Comparison of ENCODE assay signal across 8 cellular contexts in the genomic region with DNA sequence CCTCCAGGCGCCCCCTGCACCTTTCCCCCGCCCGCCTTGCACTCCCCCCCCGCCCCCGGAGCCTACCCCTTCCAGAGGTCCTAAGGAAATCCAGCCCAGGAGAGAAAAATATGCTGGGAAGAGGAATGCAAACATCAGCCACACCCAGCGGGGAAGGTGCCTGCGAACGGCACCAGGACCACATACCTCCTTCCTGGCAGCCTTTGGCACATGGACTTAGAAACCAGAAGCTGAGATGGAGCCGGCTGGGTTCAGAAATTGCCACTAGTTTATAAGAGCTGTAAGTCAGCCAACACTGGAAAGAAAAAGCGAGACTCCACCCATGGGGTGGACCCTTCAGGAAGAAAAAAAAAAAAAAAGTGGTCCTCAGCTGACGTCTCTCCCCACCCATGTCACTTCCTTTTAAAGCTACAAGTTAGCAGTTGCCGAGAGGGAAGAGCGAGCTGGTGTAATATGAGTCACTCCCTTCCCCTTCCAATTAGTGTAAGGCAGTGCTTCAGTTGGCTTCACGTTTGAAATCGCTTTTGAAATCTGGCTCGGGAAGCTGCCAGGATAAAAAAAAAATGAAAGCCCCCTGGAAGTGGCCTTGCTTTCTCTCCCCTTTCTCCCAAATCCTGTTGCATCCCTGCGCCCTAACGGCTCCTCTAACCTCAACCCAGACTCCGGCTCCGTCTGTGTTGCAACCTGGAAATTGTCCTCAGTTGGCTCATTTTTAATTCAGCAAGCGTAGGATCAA. TPM values are rescaled to one million over a fixed set of nuclear protein-coding genes. Genes with fewer than 3 reads are reported as not detected.
DNase-seq lines count a peak whose midpoint lies in the region; ATAC-seq and TF ChIP-seq lines count a peak whose summit lies in the region.

A gene with protein sequence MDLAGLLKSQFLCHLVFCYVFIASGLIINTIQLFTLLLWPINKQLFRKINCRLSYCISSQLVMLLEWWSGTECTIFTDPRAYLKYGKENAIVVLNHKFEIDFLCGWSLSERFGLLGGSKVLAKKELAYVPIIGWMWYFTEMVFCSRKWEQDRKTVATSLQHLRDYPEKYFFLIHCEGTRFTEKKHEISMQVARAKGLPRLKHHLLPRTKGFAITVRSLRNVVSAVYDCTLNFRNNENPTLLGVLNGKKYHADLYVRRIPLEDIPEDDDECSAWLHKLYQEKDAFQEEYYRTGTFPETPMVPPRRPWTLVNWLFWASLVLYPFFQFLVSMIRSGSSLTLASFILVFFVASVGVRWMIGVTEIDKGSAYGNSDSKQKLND (minus strand): TSS at position 310 of the 736 bp plus-strand sequence. CDS start 41,848 bp downstream, outside the sequence.

- TF ChIP-seq POLR2A in thyroid gland (IDR thresholded peaks at IDR 0.05), result peak in 1 of 2 donors; percentile 69

- no peaks in the 10 kb centered on the region for H3K9me3 Mint-ChIP-seq in activated naive CD4-positive, alpha-beta T cell treated with anti-CD3 and anti-CD28 coated beads, Interleukin-2, amount 50 U/mL, for 72 hours

- peak within 1 kb of the TSS; percentile 75 for H3K9ac ChIP-seq in SK-N-MC (ENCODE audit: insufficient read length)

- peaks cover 0 to 5% of the 10 kb centered on the region in 2 donors for H3K36me3 Mint-ChIP-seq in activated naive CD4-positive, alpha-beta T cell treated with anti-CD3 and anti-CD28 coated beads, Interleukin-2, amount 50 U/mL, for 72 hours

- CTCF ChIA-PET in HEK293 (lab: Yijun Ruan, JAX), result interaction anchor here (0.6 to 2.1 kb wide), 7 partner anchors 55 to 343 kb away, joined by 3 to 11 read pairs (median 4); no protein-coding TSS in a partner anchor

- H3K27me3 ChIP-seq in thyroid gland, result no peaks in the 10 kb centered on the region

- peak within 1 kb of the TSS; percentile 87 to 97 for H3K27ac Mint-ChIP-seq in activated naive CD4-positive, alpha-beta T cell treated with anti-CD3 and anti-CD28 coated beads, Interleukin-2, amount 50 U/mL, for 72 hours

- H3K4me3 ChIP-seq in HEK293 (ENCODE audit: low read depth, low read length), result peak within 1 kb of the TSS; percentile 50
- peak within 1 kb of the TSS; percentile 92 for H3K4me3 ChIP-seq in SK-N-MC
- peak within 1 kb of the TSS in 2 of 3 donors; percentile 34 to 44 for H3K4me3 ChIP-seq in thyroid gland (replicated peaks in 1 of 3)

- H3K9me3 ChIP-seq in HEK293 (ENCODE audit: control insufficient read depth, insufficient read depth, low read depth, low read length), result no peaks in the 10 kb centered on the region
- H3K9me3 ChIP-seq in SK-N-MC (ENCODE audit: low read depth, low read length), result no peaks in the 10 kb centered on the region
- no peaks in the 10 kb centered on the region for H3K9me3 ChIP-seq in thyroid gland

- peak; percentile 90 for DNase-seq in GM04504 (ENCODE audit: low read depth)
- peak; percentile 98 for DNase-seq in MV-4-11 (lab: John Stamatoyannopoulos, UW)
- peak; percentile 94 for DNase-seq in SK-N-MC (ENCODE audit: low read depth, low spot score)
- DNase-seq in activated naive CD4-positive, alpha-beta T cell treated with anti-CD3 and anti-CD28 coated beads, Interleukin-2, amount 50 U/mL, for 72 hours (ENCODE audit: low spot score in 2 of 2), result peak; percentile 51 to 69
- peak; percentile 92 for DNase-seq in glomerular endothelial cell (ENCODE audit: extremely low read depth, low read depth, low spot score)
- DNase-seq in omental fat pad (ENCODE audit: low spot score), result peak; percentile 38
- DNase-seq in thyroid gland, result peak; percentile 64 to 75

- H3K27ac ChIP-seq in HEK293 (ENCODE audit: extremely low read depth, low read depth, low read length) (peak within 1 kb of the TSS; percentile 37), SK-N-MC (peak within 1 kb of the TSS; percentile 91), thyroid gland (peak within 1 kb of the TSS; percentile 45 to 89 (median 76))

- intact Hi-C loops in thyroid gland (cut with DNase I), result no loop called here

- WGBS in thyroid gland, 2 donors, result 1% methylated on average over 17 to 18 of the region's 21 CpGs

- H3K36me3 ChIP-seq in HEK293 (ENCODE audit: control insufficient read depth in 2 of 2, insufficient read depth in 1 of 2, low read length in 2 of 2) (no peaks in the 10 kb centered on the region), SK-N-MC (ENCODE audit: insufficient read depth, low read length) (0 out of 2 replicates have a peak, but pooled peaks cover 3% of the 10 kb centered on the region), thyroid gland (no peaks in the 10 kb centered on the region)

- H3K4me1 ChIP-seq in HEK293 (ENCODE audit: control insufficient read depth, insufficient read depth, low read length), result peaks cover 9% of the 10 kb centered on the region; the same call in 1 of the 2 replicates
- H3K4me1 ChIP-seq in thyroid gland, result peaks cover 0 to 8% of the 10 kb centered on the region in 2 donors

- peak; percentile 98 to 99 for ATAC-seq in activated naive CD4-positive, alpha-beta T cell treated with anti-CD3 and anti-CD28 coated beads, Interleukin-2, amount 50 U/mL, for 72 hours
- peak; percentile 97 for ATAC-seq in omental fat pad (ENCODE audit: low FRiP score)

- no peak for TF ChIP-seq CTCF in HEK293 (tag by site-specific recombination; IDR thresholded peaks at IDR 0.05)
- no peak for TF ChIP-seq CTCF in omental fat pad (IDR thresholded peaks at IDR 0.05)
- no peak for TF ChIP-seq CTCF in thyroid gland (IDR thresholded peaks at IDR 0.05)

- POLR2A ChIA-PET in HEK293 (lab: Yijun Ruan, JAX), result interaction anchor here (0.6 to 2.4 kb wide), 20 partner anchors 8 to 541 kb away, joined by 3 to 20 read pairs (median 4); a partner anchor contains a TSS

TF ChIP-seq in HEK293, 187 proteins besides CTCF, POLR2A, EP300 and RAD21 (continues in another document):
- TF ChIP-seq KLF1 (tag by site-specific recombination; IDR thresholded peaks at IDR 0.05) (peak; percentile 68), ZSCAN23 (tag by site-specific recombination; IDR thresholded peaks at IDR 0.05) (no peak), ZNF701 (tag by site-specific recombination; IDR thresholded peaks at IDR 0.05) (no peak), EGR2 (tag by site-specific recombination; IDR thresholded peaks at IDR 0.05; ENCODE audit: low read depth) (no peak), HOXA7 (CRISPR knock-in tag; IDR thresholded peaks at IDR 0.05; ENCODE audit: borderline replicate concordance) (no peak)
- TF ChIP-seq, protein P1, sequence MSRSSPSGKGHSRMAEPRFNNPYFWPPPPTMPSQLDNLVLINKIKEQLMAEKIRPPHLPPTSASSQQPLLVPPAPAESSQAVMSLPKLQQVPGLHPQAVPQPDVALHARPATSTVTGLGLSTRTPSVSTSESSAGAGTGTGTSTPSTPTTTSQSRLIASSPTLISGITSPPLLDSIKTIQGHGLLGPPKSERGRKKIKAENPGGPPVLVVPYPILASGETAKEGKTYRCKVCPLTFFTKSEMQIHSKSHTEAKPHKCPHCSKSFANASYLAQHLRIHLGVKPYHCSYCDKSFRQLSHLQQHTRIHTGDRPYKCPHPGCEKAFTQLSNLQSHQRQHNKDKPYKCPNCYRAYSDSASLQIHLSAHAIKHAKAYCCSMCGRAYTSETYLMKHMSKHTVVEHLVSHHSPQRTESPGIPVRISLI (tag by site-specific recombination; IDR thresholded peaks at IDR 0.05), result peak; percentile 99
- TF ChIP-seq, protein P2, sequence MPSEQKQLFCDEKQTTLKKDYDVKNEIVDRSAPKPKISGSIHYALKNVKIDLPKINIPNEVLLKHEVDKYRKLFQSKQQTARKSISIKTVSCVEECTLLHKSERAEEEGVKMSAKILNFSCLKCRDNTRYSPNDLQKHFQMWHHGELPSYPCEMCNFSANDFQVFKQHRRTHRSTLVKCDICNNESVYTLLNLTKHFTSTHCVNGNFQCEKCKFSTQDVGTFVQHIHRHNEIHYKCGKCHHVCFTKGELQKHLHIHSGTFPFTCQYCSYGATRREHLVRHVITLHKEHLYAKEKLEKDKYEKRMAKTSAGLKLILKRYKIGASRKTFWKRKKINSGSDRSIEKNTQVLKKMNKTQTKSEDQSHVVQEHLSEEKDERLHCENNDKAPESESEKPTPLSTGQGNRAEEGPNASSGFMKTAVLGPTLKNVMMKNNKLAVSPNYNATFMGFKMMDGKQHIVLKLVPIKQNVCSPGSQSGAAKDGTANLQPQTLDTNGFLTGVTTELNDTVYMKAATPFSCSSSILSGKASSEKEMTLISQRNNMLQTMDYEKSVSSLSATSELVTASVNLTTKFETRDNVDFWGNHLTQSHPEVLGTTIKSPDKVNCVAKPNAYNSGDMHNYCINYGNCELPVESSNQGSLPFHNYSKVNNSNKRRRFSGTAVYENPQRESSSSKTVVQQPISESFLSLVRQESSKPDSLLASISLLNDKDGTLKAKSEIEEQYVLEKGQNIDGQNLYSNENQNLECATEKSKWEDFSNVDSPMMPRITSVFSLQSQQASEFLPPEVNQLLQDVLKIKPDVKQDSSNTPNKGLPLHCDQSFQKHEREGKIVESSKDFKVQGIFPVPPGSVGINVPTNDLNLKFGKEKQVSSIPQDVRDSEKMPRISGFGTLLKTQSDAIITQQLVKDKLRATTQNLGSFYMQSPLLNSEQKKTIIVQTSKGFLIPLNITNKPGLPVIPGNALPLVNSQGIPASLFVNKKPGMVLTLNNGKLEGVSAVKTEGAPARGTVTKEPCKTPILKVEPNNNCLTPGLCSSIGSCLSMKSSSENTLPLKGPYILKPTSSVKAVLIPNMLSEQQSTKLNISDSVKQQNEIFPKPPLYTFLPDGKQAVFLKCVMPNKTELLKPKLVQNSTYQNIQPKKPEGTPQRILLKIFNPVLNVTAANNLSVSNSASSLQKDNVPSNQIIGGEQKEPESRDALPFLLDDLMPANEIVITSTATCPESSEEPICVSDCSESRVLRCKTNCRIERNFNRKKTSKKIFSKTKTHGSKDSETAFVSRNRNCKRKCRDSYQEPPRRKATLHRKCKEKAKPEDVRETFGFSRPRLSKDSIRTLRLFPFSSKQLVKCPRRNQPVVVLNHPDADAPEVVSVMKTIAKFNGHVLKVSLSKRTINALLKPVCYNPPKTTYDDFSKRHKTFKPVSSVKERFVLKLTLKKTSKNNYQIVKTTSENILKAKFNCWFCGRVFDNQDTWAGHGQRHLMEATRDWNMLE (tag by site-specific recombination; conservative IDR thresholded peaks at IDR 0.05; ENCODE audit: low read depth), result 0 out of 2 replicates have a peak, but pooled peaks have one; percentile 43

RNA-seq across cellular contexts. Expression of the gene that starts here (rescaled TPM):
- 1 to 10 TPM; 7.3 to 8.9 TPM for total RNA-seq in activated naive CD4-positive, alpha-beta T cell treated with anti-CD3 and anti-CD28 coated beads, Interleukin-2, amount 50 U/mL, for 72 hours
- 11.4 and 15.8 TPM in 2 replicates for total RNA-seq in glomerular endothelial cell
- 10 to 100 TPM in 2 of 4 donors, 1 to 10 TPM in 2; 7.2 to 20.2 (median 12.5) TPM for total RNA-seq in omental fat pad
- 10 to 100 TPM in 1 of 4 donors, 1 to 10 TPM in 3; 6.1 to 12.8 (median 6.9) TPM for total RNA-seq in thyroid gland

Comparison
In these comparisons a context has a peak if more than half of its experiments do, and no peak if none do; other contexts are left out.
1. Peak in every context shown above with its lines: DNase-seq, ATAC-seq, H3K4me3 ChIP-seq and H3K27ac ChIP-seq.
2. DNase-seq: peak in every context shown above with its lines; median percentile 98 in MV-4-11; 94 in SK-N-MC; 92 in glomerular endothelial cell; 90 in GM04504; 70 in thyroid gland; 60 in activated naive CD4-positive, alpha-beta T cell treated with anti-CD3 and anti-CD28 coated beads, Interleukin-2, amount 50 U/mL, for 72 hours; 38 in omental fat pad.
3. H3K27ac ChIP-seq: peak in every context shown above with its lines; median percentile 91 in SK-N-MC; 76 in thyroid gland; 37 in HEK293.
4. H3K4me3 ChIP-seq: peak in every context shown above with its lines; median percentile 92 in SK-N-MC; 50 in HEK293; 39 in thyroid gland.